ENCODE assay signal across 27 cellular contexts in the genomic region with DNA sequence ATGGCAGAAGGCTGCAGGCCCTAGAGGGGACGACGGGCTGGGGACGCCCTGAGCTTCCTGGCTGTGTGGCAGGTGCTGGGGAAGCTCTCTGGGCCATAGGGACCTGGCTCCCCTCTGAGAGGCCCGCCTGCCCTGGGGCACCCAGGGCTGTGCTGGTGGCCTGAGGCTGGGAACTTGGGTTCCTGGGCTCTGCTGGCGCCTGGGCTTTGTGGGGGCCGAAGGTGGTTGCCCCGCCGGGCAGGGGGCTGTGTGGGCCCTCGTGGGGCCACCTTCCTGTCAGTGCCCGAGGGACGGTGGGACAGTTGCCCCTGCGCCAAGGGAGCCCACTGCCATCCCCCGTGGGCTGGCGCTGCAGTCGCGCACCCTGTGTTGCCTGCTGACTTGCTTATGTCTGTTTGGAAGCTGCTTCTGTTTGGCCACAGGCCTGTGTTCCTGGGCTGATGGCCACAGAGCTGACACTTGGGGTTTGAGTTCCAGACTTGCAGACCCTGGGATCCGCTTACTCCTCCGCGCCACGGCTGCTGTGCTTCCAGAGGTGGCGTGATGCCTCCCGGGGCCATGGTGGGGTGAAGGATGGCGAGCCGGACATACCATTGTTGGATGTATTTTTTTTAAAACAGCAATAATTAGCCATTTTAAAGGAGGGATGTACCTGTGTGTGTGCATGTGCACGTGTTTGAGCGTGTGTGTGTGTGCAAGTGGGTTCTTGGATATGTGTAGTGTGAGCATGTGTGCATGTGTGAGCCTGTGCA. TPM values are rescaled to one million over a fixed set of nuclear protein-coding genes. Genes with fewer than 3 reads are reported as not detected.
DNase-seq lines count a peak whose midpoint lies in the region; ATAC-seq and TF ChIP-seq lines count a peak whose summit lies in the region.
"Had no signal": no experiment of that assay in that cellular context is flagged by ENCODE, and none has a peak within 500 bp of the region (broad histone marks: within the 10 kb centered on the region; RNA-seq: fewer than 3 reads in every experiment).

No MANE protein-coding gene starts in this region.

- H3K4me1 ChIP-seq in BLaER1: peaks cover 17% of the 10 kb centered on the region
- peaks cover 12% of the 10 kb centered on the region for H3K4me1 ChIP-seq in neural progenitor cell

- H3K4me1 Mint-ChIP-seq in neural progenitor cell (peaks cover 31% of the 10 kb centered on the region), T-cell (no peaks in the 10 kb centered on the region)

- H4K20me1 ChIP-seq in BLaER1 (peaks cover 54% of the 10 kb centered on the region), neural progenitor cell (ENCODE audit: low read depth) (peaks cover 4% of the 10 kb centered on the region)

- no peak for TF ChIP-seq CTCF in neural progenitor cell (IDR thresholded peaks at IDR 0.05)

- H3K27me3 Mint-ChIP-seq in neural progenitor cell (ENCODE audit: insufficient read depth, low read depth) (peaks cover 7% of the 10 kb centered on the region), T-cell (peaks cover 0 to 2% of the 10 kb centered on the region in 2 donors)

- H3K27ac ChIP-seq in BLaER1 (peak overlapping the region; percentile 55), cingulate gyrus (ENCODE audit: low read depth, low read length) (peak overlapping the region; percentile 4), neural progenitor cell (no peak overlapping the region)
- H3K27ac ChIP-seq: adrenal gland, thoracic aorta, VCaP had no signal

- H3K4me3 ChIP-seq in BLaER1: no peak overlapping the region
- no peak overlapping the region for H3K4me3 ChIP-seq in neural progenitor cell
- H3K4me3 ChIP-seq: adrenal gland, thoracic aorta had no signal

- H3K27ac Mint-ChIP-seq in neural progenitor cell (peak overlapping the region; percentile 3), T-cell (no peak overlapping the region)
- H3K27ac Mint-ChIP-seq: T-helper 2 cell treated with Interferon-gamma antibody and Interleukin-4, amounts not matched to agents 5 μg/mL and 100 μg/mL, for 36 hours had no signal

- H3K9me3 ChIP-seq in BLaER1: no peaks in the 10 kb centered on the region
- H3K9me3 ChIP-seq in neural progenitor cell (ENCODE audit: low read depth): no peaks in the 10 kb centered on the region
- H3K9me3 ChIP-seq: adrenal gland, SK-N-SH, thoracic aorta had no signal

- no peak overlapping the region for H3K4me3 Mint-ChIP-seq in neural progenitor cell
- no peak overlapping the region for H3K4me3 Mint-ChIP-seq in T-cell
- H3K4me3 Mint-ChIP-seq: T-helper 2 cell treated with Interferon-gamma antibody and Interleukin-4, amounts not matched to agents 5 μg/mL and 100 μg/mL, for 36 hours had no signal

- POLR2A ChIA-PET in T-cell (lab: Charles Lee): no interaction called here

- DNase-seq in G401 (ENCODE audit: low spot score) (peak; percentile 65), neural progenitor cell (ENCODE audit: low spot score) (no peak), T-cell (no peak), HUDEP-2 (lab: John Stamatoyannopoulos, UW; ENCODE audit: unreplicated experiment in 76 of 76) (no peak)
- DNase-seq: activated CD4-positive, alpha-beta T cell treated with anti-CD3 and anti-CD28 coated beads, Interleukin-2, amount 50 U/mL, for 4 hours; activated CD8-positive, alpha-beta memory T cell treated with anti-CD3 and anti-CD28 coated beads, Interleukin-2, amount 50 U/mL, for 48 hours; activated gamma-delta T cell; adrenal gland; HCEC 1CT; kidney glomerular epithelial cell; mesenchymal stem cell; NCI-H1105; NCI-H1930; NCI-H2227 treated with DMSO at 0.1 percent for 48 hours; NCI-H69; RPMI8226; stimulated activated CD4-positive, alpha-beta T cell treated with anti-CD3 and anti-CD28 coated beads, Interleukin-12 subunit alpha, Interleukin-12 subunit beta, amount 100 ng/mL, for 4 hours; stimulated activated CD4-positive, alpha-beta T cell treated with anti-CD3 and anti-CD28 coated beads, Interleukin-4, amount 100 ng/mL, for 24 hours; stimulated activated naive CD4-positive, alpha-beta T cell had no signal

- no peaks in the 10 kb centered on the region for H3F3A ChIP-seq in neural progenitor cell (ENCODE audit: low read depth)

- H3K36me3 Mint-ChIP-seq in neural progenitor cell (peaks cover 7% of the 10 kb centered on the region), T-cell (no peaks in the 10 kb centered on the region)

- H3K27me3 ChIP-seq in BLaER1 (no peaks in the 10 kb centered on the region), neural progenitor cell (no peaks in the 10 kb centered on the region)
- H3K27me3 ChIP-seq: adrenal gland had no signal

- peaks cover 26% of the 10 kb centered on the region for H3K36me3 ChIP-seq in BLaER1
- H3K36me3 ChIP-seq in neural progenitor cell: no peaks in the 10 kb centered on the region
- H3K36me3 ChIP-seq: adrenal gland, thoracic aorta had no signal

- CTCF ChIA-PET in T-cell (lab: Charles Lee): no interaction called here

- H2AFZ ChIP-seq in neural progenitor cell (replicated peaks): no peak overlapping the region

- H3K9me3 Mint-ChIP-seq in neural progenitor cell: no peaks in the 10 kb centered on the region
- no peaks in the 10 kb centered on the region for H3K9me3 Mint-ChIP-seq in T-cell
- H3K9me3 Mint-ChIP-seq: T-helper 2 cell treated with Interferon-gamma antibody and Interleukin-4, amounts not matched to agents 5 μg/mL and 100 μg/mL, for 36 hours had no signal

- H3K9ac ChIP-seq in BLaER1: 0 out of 2 replicates have a peak overlapping the region, but pooled peaks have one; percentile 24
- no peak overlapping the region for H3K9ac ChIP-seq in neural progenitor cell
- H3K9ac ChIP-seq: SK-N-SH had no signal

- no peaks in the 10 kb centered on the region for H3K79me2 ChIP-seq in neural progenitor cell (ENCODE audit: low read depth)

- ATAC-seq in T-cell (replicated peaks in 1 of 4) (no peak), HG02981 (IDR thresholded peaks at IDR 0.05; ENCODE audit: unreplicated experiment) (no peak)

- H3K4me2 ChIP-seq in BLaER1: peak overlapping the region; percentile 28; the same call in 1 of the 2 replicates
- H3K4me2 ChIP-seq in neural progenitor cell: no peak overlapping the region
- H3K4me2 ChIP-seq: SK-N-SH had no signal

- in situ Hi-C loops in G401 (cut with HindIII; ENCODE audit: low sequenced_read_pairs): no loop called here

RNA-seq across cellular contexts. Expression of gene NAT8L, which starts 8.5 kb away (rescaled TPM):
- 9.5 and 11.4 TPM in 2 replicates for total RNA-seq in G401 (2014; rRNA removed; shearing (Covaris generic))
- total RNA-seq in neural progenitor cell (ENCODE audit: low replicate concordance) (0.62 and 3.4 TPM in 2 replicates), T-cell (under 1 TPM in 4 of 5 donors, not detected in 1; 0.06 to 0.35 (median 0.11) TPM)
- total RNA-seq: glomerular endothelial cell had no signal

RNA-seq across cellular contexts. Expression of gene NELFA, which starts 58.8 kb away (rescaled TPM):
- 32.5 and 38.1 TPM in 2 replicates for total RNA-seq in G401 (2014; rRNA removed; shearing (Covaris generic))
- total RNA-seq in neural progenitor cell (ENCODE audit: low replicate concordance) (18.0 and 50.3 TPM in 2 replicates), T-cell (10 to 100 TPM; 40.7 to 55.1 (median 46.2) TPM)
